8 cellular contexts compared by ENCODE assay signal in genomic region chr19:21851596-21852345, GRCh38. TPM values are rescaled to one million over a fixed set of nuclear protein-coding genes. Genes with fewer than 3 reads are reported as not detected.
A peak's percentile ranks its signal among the peaks of the same experiment; 100 is the strongest.
DNase-seq lines count a peak whose midpoint lies in the region; ATAC-seq and TF ChIP-seq lines count a peak whose summit lies in the region.

No MANE protein-coding gene starts in this region.

- H3K27me3 ChIP-seq in suprapubic skin, result no peaks in the 10 kb centered on the region

- H3K27me3 Mint-ChIP-seq in activated naive CD8-positive, alpha-beta T cell treated with anti-CD3 and anti-CD28 coated beads for 36 hours, result no peaks in the 10 kb centered on the region
- peaks cover 2% of the 10 kb centered on the region for H3K27me3 Mint-ChIP-seq in glutamatergic neuron (ENCODE audit: unreplicated experiment)

- peaks cover 26% of the 10 kb centered on the region for H3K4me1 Mint-ChIP-seq in activated naive CD8-positive, alpha-beta T cell treated with anti-CD3 and anti-CD28 coated beads for 36 hours
- H3K4me1 Mint-ChIP-seq in glutamatergic neuron (ENCODE audit: low read depth, unreplicated experiment), result peaks cover 3% of the 10 kb centered on the region

- TF ChIP-seq CTCF in glutamatergic neuron (IDR thresholded peaks at IDR 0.05; ENCODE audit: partially characterized antibody, unreplicated experiment), result no peak
- no peak for TF ChIP-seq CTCF in suprapubic skin (IDR thresholded peaks at IDR 0.05)

- peak overlapping the region; percentile 82 for H3K27ac ChIP-seq in suprapubic skin

- peak overlapping the region; percentile 85 for H3K4me3 ChIP-seq in suprapubic skin

- peaks cover 8% of the 10 kb centered on the region for H3K36me3 ChIP-seq in suprapubic skin

- DNase-seq in DMS 273 (lab: John Stamatoyannopoulos, UW; ENCODE audit: unreplicated experiment) (peak; percentile 98), KG1 (lab: John Stamatoyannopoulos, UW) (peak; percentile 70), glutamatergic neuron (peak; percentile 95), occipital lobe (lab: John Stamatoyannopoulos, UW) (peak; percentile 91), suprapubic skin (ENCODE audit: low spot score in 2 of 2) (peak; percentile 96 to 98)
- DNase-seq in activated naive CD8-positive, alpha-beta T cell treated with anti-CD3 and anti-CD28 coated beads for 36 hours, result peak; percentile 90

- ATAC-seq in GM21515 (IDR thresholded peaks at IDR 0.05; ENCODE audit: unreplicated experiment) (peak; percentile 91), SK-N-SH treated with all-trans-retinoic acid at 6 μM for 48 hours (peak; percentile 99)

- peak overlapping the region; percentile 92 for H3K4me3 Mint-ChIP-seq in activated naive CD8-positive, alpha-beta T cell treated with anti-CD3 and anti-CD28 coated beads for 36 hours
- H3K4me3 Mint-ChIP-seq in glutamatergic neuron (ENCODE audit: unreplicated experiment), result peak overlapping the region; percentile 90

- 0% methylated on average over 17 of the region's 44 CpGs for WGBS in suprapubic skin

- H3K4me1 ChIP-seq in suprapubic skin, result peaks cover 12% of the 10 kb centered on the region

- H3K36me3 Mint-ChIP-seq in activated naive CD8-positive, alpha-beta T cell treated with anti-CD3 and anti-CD28 coated beads for 36 hours, result peaks cover 38% of the 10 kb centered on the region
- H3K36me3 Mint-ChIP-seq in glutamatergic neuron (ENCODE audit: unreplicated experiment), result peaks cover 4% of the 10 kb centered on the region

- TF ChIP-seq EP300 in suprapubic skin (IDR thresholded peaks at IDR 0.05), result no peak

- H3K9me3 ChIP-seq in suprapubic skin, result no peaks in the 10 kb centered on the region

- peak overlapping the region; percentile 92 for H3K27ac Mint-ChIP-seq in activated naive CD8-positive, alpha-beta T cell treated with anti-CD3 and anti-CD28 coated beads for 36 hours
- H3K27ac Mint-ChIP-seq in glutamatergic neuron (ENCODE audit: unreplicated experiment), result peak overlapping the region; percentile 93

- H3K9me3 Mint-ChIP-seq in activated naive CD8-positive, alpha-beta T cell treated with anti-CD3 and anti-CD28 coated beads for 36 hours, result peaks cover 4% of the 10 kb centered on the region
- H3K9me3 Mint-ChIP-seq in glutamatergic neuron (ENCODE audit: unreplicated experiment), result peaks cover 1% of the 10 kb centered on the region

- no peak for TF ChIP-seq POLR2A in suprapubic skin (IDR thresholded peaks at IDR 0.05)

TF ChIP-seq in SK-N-SH treated with all-trans-retinoic acid at 6 μM for 48 hours, 23 proteins besides CTCF, POLR2A, EP300 and RAD21:
- TF ChIP-seq PPARA (CRISPR knock-in tag; IDR thresholded peaks at IDR 0.05; ENCODE audit: borderline replicate concordance) (no peak), GLIS3 (CRISPR knock-in tag; IDR thresholded peaks at IDR 0.05) (no peak), CSRNP3 (CRISPR knock-in tag; IDR thresholded peaks at IDR 0.05) (no peak), TOX (CRISPR knock-in tag; IDR thresholded peaks at IDR 0.05; ENCODE audit: borderline replicate concordance) (no peak), TCF4 (CRISPR knock-in tag; IDR thresholded peaks at IDR 0.05; ENCODE audit: borderline replicate concordance) (no peak), OSR1 (CRISPR knock-in tag; IDR thresholded peaks at IDR 0.05) (no peak), BACH2 (CRISPR knock-in tag; IDR thresholded peaks at IDR 0.05; ENCODE audit: borderline replicate concordance) (no peak), TSHZ2 (CRISPR knock-in tag; IDR thresholded peaks at IDR 0.05) (no peak), POU6F1 (CRISPR knock-in tag; IDR thresholded peaks at IDR 0.05; ENCODE audit: borderline replicate concordance, low read depth) (no peak), ZNF565 (CRISPR knock-in tag; conservative IDR thresholded peaks at IDR 0.05; ENCODE audit: low read depth) (no peak), ZNF8 (CRISPR knock-in tag; IDR thresholded peaks at IDR 0.05) (no peak), ISL1 (CRISPR knock-in tag; IDR thresholded peaks at IDR 0.05) (no peak), ZC3H10 (CRISPR knock-in tag; IDR thresholded peaks at IDR 0.05) (no peak), ZFP30 (CRISPR knock-in tag; IDR thresholded peaks at IDR 0.05) (no peak)

RNA-seq across cellular contexts. Expression of gene ZNF43, which starts 15.8 kb away (rescaled TPM):
- total RNA-seq in activated naive CD8-positive, alpha-beta T cell treated with anti-CD3 and anti-CD28 coated beads for 36 hours, result 10 to 100 TPM; 26.0 to 26.5 TPM
- total RNA-seq in glutamatergic neuron (ENCODE audit: unreplicated experiment), result 55.1 TPM
- 26.0 TPM for total RNA-seq in occipital lobe
- total RNA-seq in suprapubic skin, result 10 to 100 TPM in 2 of 4 donors, 1 to 10 TPM in 2; 7.7 to 21.7 (median 11.7) TPM

Comparison
In these comparisons a context has a peak if more than half of its experiments do, and no peak if none do; other contexts are left out.
1. Peak in every context shown above with its lines: DNase-seq, ATAC-seq, H3K4me3 ChIP-seq and H3K27ac ChIP-seq.